10 cellular contexts compared by ENCODE assay signal in the genomic region with DNA sequence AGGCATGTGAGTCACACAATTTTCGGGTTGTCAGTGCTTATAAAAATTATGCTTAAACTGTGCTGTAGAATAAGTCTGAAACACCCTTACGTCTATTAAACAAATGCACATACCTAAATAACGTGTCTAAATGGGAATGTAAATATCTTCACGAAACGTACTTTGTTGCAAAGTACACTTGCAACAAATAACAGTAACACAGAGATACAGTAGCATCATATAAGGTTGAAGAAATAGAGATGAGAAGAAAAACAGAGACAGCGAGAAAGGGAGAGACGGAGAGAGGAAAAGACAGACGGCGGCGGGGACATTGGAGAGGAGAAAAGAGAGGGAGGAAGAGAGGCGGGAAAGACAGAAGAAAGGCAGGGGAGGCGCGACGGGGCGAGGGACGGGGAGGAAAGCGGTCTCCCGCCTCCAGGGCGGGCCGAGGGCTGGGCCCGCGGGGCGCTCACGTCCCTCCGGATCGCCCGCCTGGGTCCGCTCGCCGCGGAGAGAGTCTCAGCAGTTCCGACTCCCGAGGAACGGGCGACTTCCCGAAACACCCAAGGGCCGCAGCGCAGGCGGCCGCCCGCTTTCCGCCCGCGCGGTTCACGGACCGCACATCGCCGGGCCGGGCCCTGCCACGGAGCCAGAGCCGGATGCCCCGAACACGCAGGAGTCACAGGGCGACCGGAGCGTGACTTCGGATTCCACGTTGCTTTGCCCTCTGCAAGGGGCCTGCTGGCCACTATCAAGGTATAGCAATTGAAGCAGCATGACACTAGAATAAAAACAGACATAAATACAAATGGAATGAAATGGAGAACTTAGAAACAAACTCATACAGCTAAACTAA.
DNase-seq lines count a peak whose midpoint lies in the region; ATAC-seq and TF ChIP-seq lines count a peak whose summit lies in the region.
"Had no signal": no experiment of that assay in that cellular context is flagged by ENCODE, and none has a peak within 500 bp of the region (broad histone marks: within the 10 kb centered on the region; RNA-seq: fewer than 3 reads in every experiment).

No MANE protein-coding gene starts in this region.

- no peak overlapping the region for H3K9ac ChIP-seq in NT2/D1 (ENCODE audit: insufficient read length, low read depth)

- TF ChIP-seq CTCF in foreskin fibroblast (IDR thresholded peaks at IDR 0.05; ENCODE audit: low read depth, low read length): no peak

- H3K9me3 Mint-ChIP-seq in naive B cell: peaks cover 4 to 39% (median 19%) of the 10 kb centered on the region in 7 donors

- H3K9me3 ChIP-seq in NT2/D1 (ENCODE audit: insufficient read depth, low read length): no peaks in the 10 kb centered on the region
- H3K9me3 ChIP-seq: pancreas had no signal

- peaks cover 32% of the 10 kb centered on the region for H3K27me3 ChIP-seq in NT2/D1 (ENCODE audit: insufficient read depth, insufficient read length)

- H3K36me3 Mint-ChIP-seq in naive B cell: peaks cover 9 to 13% of the 10 kb centered on the region in 2 donors

- H3K4me3 Mint-ChIP-seq in naive B cell: peak overlapping the region; percentile 4 to 78 (median 66)

- H3K36me3 ChIP-seq in NT2/D1 (ENCODE audit: insufficient read depth, insufficient read length, low read length): no peaks in the 10 kb centered on the region
- H3K36me3 ChIP-seq: pancreas had no signal

- H3K27ac Mint-ChIP-seq in naive B cell: no peak overlapping the region

- DNase-seq in AG20443 (ENCODE audit: low spot score): peak; percentile 32
- DNase-seq in NT2/D1 (ENCODE audit: low read depth, low spot score): no peak
- peak; percentile 1 to 32 for DNase-seq in foreskin fibroblast
- no peak for DNase-seq in naive B cell
- no peak for DNase-seq in COR-L47 (lab: John Stamatoyannopoulos, UW)
- no peak for DNase-seq in activated CD8-positive, alpha-beta memory T cell treated with anti-CD3 and anti-CD28 coated beads, Interleukin-2, amount 50 U/mL, for 48 hours
- DNase-seq: Karpas-422 had no signal

- H3K4me1 ChIP-seq in NT2/D1 (ENCODE audit: insufficient read depth, insufficient read length): no peaks in the 10 kb centered on the region
- H3K4me1 ChIP-seq: pancreas had no signal

- H3K27me3 Mint-ChIP-seq in naive B cell: peaks cover 43 to 59% (median 51%) of the 10 kb centered on the region in 3 donors

- peak; percentile 28 to 30 for ATAC-seq in naive B cell (ENCODE audit: low read depth in 2 of 2)
- ATAC-seq in GM19455 (IDR thresholded peaks at IDR 0.05; ENCODE audit: unreplicated experiment): no peak
- no peak for ATAC-seq in HG03097 (IDR thresholded peaks at IDR 0.05; ENCODE audit: low FRiP score, unreplicated experiment)

- H3K4me3 ChIP-seq in NT2/D1 (ENCODE audit: insufficient read length, low read depth): peak overlapping the region; percentile 16
- peak overlapping the region in 1 of 2 donors; percentile 13 for H3K4me3 ChIP-seq in foreskin fibroblast (ENCODE audit: low read depth in 1 of 2, low read length in 2 of 2)
- H3K4me3 ChIP-seq: pancreas had no signal

- H3K4me1 Mint-ChIP-seq in naive B cell: peaks cover 6 to 10% (median 7%) of the 10 kb centered on the region in 3 donors

Comparison
In these comparisons a context has a peak if more than half of its experiments do, and no peak if none do; other contexts are left out.
1. DNase-seq: peak in AG20443 (single experiment) and foreskin fibroblast (2 of 2); none in NT2/D1 (single experiment), naive B cell (single experiment), COR-L47 (single experiment) and activated CD8-positive, alpha-beta memory T cell treated with anti-CD3 and anti-CD28 coated beads, Interleukin-2, amount 50 U/mL, for 48 hours (single experiment).
2. ATAC-seq: peak in naive B cell (2 of 2); none in GM19455 (single experiment) and HG03097 (single experiment).